Comparison of ENCODE assay signal across 15 cellular contexts in the genomic region with DNA sequence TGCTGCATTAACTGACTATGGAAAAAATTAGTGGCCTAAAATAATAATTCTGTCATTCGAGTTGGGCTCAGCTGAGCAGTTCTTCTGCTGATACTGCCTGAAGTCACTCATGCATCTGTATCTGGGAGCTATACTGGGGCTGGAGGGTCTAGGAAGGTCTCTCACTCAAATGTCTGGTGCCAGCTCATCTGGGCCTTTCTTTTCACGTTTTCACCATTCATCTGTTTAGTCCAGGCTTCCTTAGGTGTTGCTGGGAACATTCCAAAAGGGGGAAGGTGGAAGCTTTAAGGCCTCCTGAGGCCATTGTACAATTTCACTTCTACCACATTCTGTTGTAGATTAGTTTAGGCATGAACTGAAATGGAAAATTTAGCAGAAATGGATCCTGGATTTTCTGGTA. TPM values are rescaled to one million over a fixed set of nuclear protein-coding genes. Genes with fewer than 3 reads are reported as not detected.
A peak's percentile ranks its signal among the peaks of the same experiment; 100 is the strongest.
DNase-seq lines count a peak whose midpoint lies in the region; ATAC-seq and TF ChIP-seq lines count a peak whose summit lies in the region.
"Had no signal": no experiment of that assay in that cellular context is flagged by ENCODE, and none has a peak within 500 bp of the region (broad histone marks: within the 10 kb centered on the region; RNA-seq: fewer than 3 reads in every experiment).

No MANE protein-coding gene starts in this region.

- no peak for TF ChIP-seq CTCF in right atrium auricular region (IDR thresholded peaks at IDR 0.05)
- no peak for TF ChIP-seq CTCF in brain microvascular endothelial cell (IDR thresholded peaks at IDR 0.05; ENCODE audit: low read depth, low read length, missing control alignments)
- no peak for TF ChIP-seq CTCF in neural crest cell (conservative IDR thresholded peaks at IDR 0.05)
- TF ChIP-seq CTCF in vagina (IDR thresholded peaks at IDR 0.05) = no peak
- no peak for TF ChIP-seq CTCF in GM10266 (IDR thresholded peaks at IDR 0.05; ENCODE audit: control insufficient read depth, insufficient read depth, low read depth, missing control alignments)

- no peaks in the 10 kb centered on the region for H3K27me3 Mint-ChIP-seq in neural crest cell (ENCODE audit: low read depth)

- H3K27me3 ChIP-seq in right atrium auricular region = no peaks in the 10 kb centered on the region
- H3K27me3 ChIP-seq in brain microvascular endothelial cell (replicated peaks) = no peaks in the 10 kb centered on the region
- no peaks in the 10 kb centered on the region for H3K27me3 ChIP-seq in vagina

- TF ChIP-seq POLR2A in vagina (IDR thresholded peaks at IDR 0.05) = no peak

- no peaks in the 10 kb centered on the region for H3K36me3 ChIP-seq in right atrium auricular region
- peaks cover 5% of the 10 kb centered on the region for H3K36me3 ChIP-seq in brain microvascular endothelial cell (replicated peaks)
- H3K36me3 ChIP-seq in vagina = no peaks in the 10 kb centered on the region

- in situ Hi-C loops in brain microvascular endothelial cell (cut with HindIII; ENCODE audit: low pct_ligation_motif_present, low sequenced_read_pairs) = no loop called here

- peaks cover 43% of the 10 kb centered on the region for H3K4me1 Mint-ChIP-seq in neural crest cell
- H3K4me1 Mint-ChIP-seq: naive B cell had no signal

- no peaks in the 10 kb centered on the region for H3K9me3 Mint-ChIP-seq in neural crest cell
- H3K9me3 Mint-ChIP-seq: activated T-cell treated with anti-CD3 and anti-CD28 coated beads, Interleukin-2, amount 50 U/mL, for 72 hours; stimulated activated naive CD8-positive, alpha-beta T cell treated with anti-CD3 and anti-CD28 coated beads, Interleukin-15, Interleukin-2, amounts not matched to agents 100 ng/mL and 50 ng/mL, for 24 hours had no signal

- peak overlapping the region; percentile 58 for H3K27ac Mint-ChIP-seq in neural crest cell (ENCODE audit: unreplicated experiment)
- H3K27ac Mint-ChIP-seq: activated T-cell treated with anti-CD3 and anti-CD28 coated beads, Interleukin-2, amount 50 U/mL, for 72 hours; naive B cell; stimulated activated naive CD8-positive, alpha-beta T cell treated with anti-CD3 and anti-CD28 coated beads, Interleukin-15, Interleukin-2, amounts not matched to agents 100 ng/mL and 50 ng/mL, for 24 hours had no signal

- H3K27ac ChIP-seq in right atrium auricular region (peak overlapping the region; percentile 56 to 86), brain microvascular endothelial cell (peak overlapping the region; percentile 92), vagina (peak overlapping the region; percentile 66)

- intact Hi-C loops in left cardiac atrium (cut with DNase I) (no loop called here), vagina (cut with DNase I) (no loop called here)

- H3K9me3 ChIP-seq in right atrium auricular region (no peaks in the 10 kb centered on the region), vagina (no peaks in the 10 kb centered on the region)
- H3K9me3 ChIP-seq: Caco-2 had no signal

- H3K36me3 Mint-ChIP-seq in neural crest cell (ENCODE audit: low read depth) = peaks cover 13% of the 10 kb centered on the region
- H3K36me3 Mint-ChIP-seq: naive B cell had no signal

- no peak overlapping the region for H3K4me3 ChIP-seq in right atrium auricular region
- no peak overlapping the region for H3K4me3 ChIP-seq in brain microvascular endothelial cell (ENCODE audit: low read depth, low read length)
- no peak overlapping the region for H3K4me3 ChIP-seq in vagina

- DNase-seq in right atrium auricular region (ENCODE audit: low spot score) = no peak
- DNase-seq in left cardiac atrium = no peak
- DNase-seq in brain microvascular endothelial cell = no peak
- DNase-seq in neural crest cell (ENCODE audit: low read depth, low spot score) = no peak
- no peak for DNase-seq in vagina (ENCODE audit: extremely low spot score in 2 of 2)
- DNase-seq in stimulated activated CD4-positive, alpha-beta T cell treated with anti-CD3 and anti-CD28 coated beads, Interleukin-2, amount 100 ng/mL, for 24 hours = no peak
- DNase-seq in GM10266 (ENCODE audit: extremely low spot score) = no peak
- DNase-seq: activated T-cell treated with anti-CD3 and anti-CD28 coated beads, Interleukin-2, amount 50 U/mL, for 72 hours; Caco-2; naive B cell; NCI-H2029 treated with DMSO at 0.1 percent for 48 hours; NCI-H748 treated with DMSO at 0.1 percent for 48 hours; RPMI8226 had no signal

- H3K4me3 Mint-ChIP-seq in neural crest cell = peak overlapping the region; percentile 1
- H3K4me3 Mint-ChIP-seq: activated T-cell treated with anti-CD3 and anti-CD28 coated beads, Interleukin-2, amount 50 U/mL, for 72 hours; naive B cell; stimulated activated naive CD8-positive, alpha-beta T cell treated with anti-CD3 and anti-CD28 coated beads, Interleukin-15, Interleukin-2, amounts not matched to agents 100 ng/mL and 50 ng/mL, for 24 hours had no signal

- ATAC-seq in left cardiac atrium = no peak
- ATAC-seq in GM18873 (IDR thresholded peaks at IDR 0.05; ENCODE audit: low FRiP score, unreplicated experiment) = no peak
- ATAC-seq: activated T-cell treated with anti-CD3 and anti-CD28 coated beads, Interleukin-2, amount 50 U/mL, for 72 hours had no signal

- H3K4me1 ChIP-seq in right atrium auricular region (peaks cover 0 to 39% of the 10 kb centered on the region in 2 donors), vagina (peaks cover 45% of the 10 kb centered on the region)

RNA-seq across cellular contexts. Expression of a gene that starts 28.0 kb away (rescaled TPM):
- 100 to 1,000 TPM in 1 of 2 donors, 10 to 100 TPM in 1; 85.0 to 135 TPM for total RNA-seq in right atrium auricular region
- total RNA-seq in left cardiac atrium = 10 to 100 TPM; 59.1 to 67.5 TPM
- 138 and 142 TPM in 2 replicates for total RNA-seq in neural crest cell
- 232 TPM for total RNA-seq in vagina
